Comparison of ENCODE assay signal across 1 cellular context in genomic region chr13:81957121-81957520, GRCh38.
TF ChIP-seq lines count a peak whose summit lies in the region.

No MANE protein-coding gene starts in this region.

TF ChIP-seq in HepG2, 621 proteins besides CTCF, POLR2A, EP300 and RAD21 (continued from another document):
- no peak for TF ChIP-seq ZNF790 (CRISPR knock-in tag; IDR thresholded peaks at IDR 0.05; ENCODE audit: borderline replicate concordance)
- TF ChIP-seq MTERF4 (CRISPR knock-in tag; IDR thresholded peaks at IDR 0.05) = no peak
